In the genomic region with DNA sequence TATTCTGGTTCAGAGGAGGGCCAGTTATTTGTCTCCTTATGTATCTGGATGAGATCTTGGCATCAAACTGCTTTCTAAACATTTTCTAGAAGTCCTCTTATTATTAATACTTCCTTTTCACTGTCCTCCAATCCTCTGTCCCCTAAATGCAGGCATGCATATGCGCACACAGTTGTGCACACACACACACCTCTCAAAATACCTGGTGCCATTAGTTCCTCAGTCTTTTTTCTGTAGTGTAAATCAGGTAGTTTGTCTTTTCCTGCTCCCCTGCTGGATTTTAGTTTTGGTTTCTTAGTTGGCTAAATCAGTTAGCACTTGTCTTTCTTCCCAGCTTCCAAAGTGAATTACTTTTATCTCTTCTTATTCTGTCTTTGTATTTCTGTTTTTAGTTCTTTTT, we compare ENCODE assay signal across 18 cellular contexts. TPM values are rescaled to one million over a fixed set of nuclear protein-coding genes. Genes with fewer than 3 reads are reported as not detected.
DNase-seq lines count a peak whose midpoint lies in the region; ATAC-seq and TF ChIP-seq lines count a peak whose summit lies in the region.
"Had no signal": no experiment of that assay in that cellular context is flagged by ENCODE, and none has a peak within 500 bp of the region (broad histone marks: within the 10 kb centered on the region; RNA-seq: fewer than 3 reads in every experiment).

No MANE protein-coding gene starts in this region.

- H3K27me3 Mint-ChIP-seq in activated CD8-positive, alpha-beta T cell treated with anti-CD3 and anti-CD28 coated beads for 36 hours = no peaks in the 10 kb centered on the region
- H3K27me3 Mint-ChIP-seq in activated CD8-positive, alpha-beta T cell treated with anti-CD3 and anti-CD28 coated beads, Interleukin-2, amount 10 ng/mL, durations not matched to agents 7 days and 5 days (ENCODE audit: low read depth) = no peaks in the 10 kb centered on the region
- no peaks in the 10 kb centered on the region for H3K27me3 Mint-ChIP-seq in endodermal cell (ENCODE audit: insufficient read depth)
- H3K27me3 Mint-ChIP-seq in nephron progenitor cell (ENCODE audit: low read depth, poor library complexity) = no peaks in the 10 kb centered on the region
- H3K27me3 Mint-ChIP-seq: B cell had no signal

- WGBS in endodermal cell (ENCODE audit: insufficient coverage in 1 of 2, insufficient read length in 1 of 2), 2 experiments = 81% methylated on average over 1 of the region's 1 CpG; no CpG with 5 or more reads in 1 of the 2 experiments
- 91 to 98% (median 95%) methylated on average over 1 of the region's 1 CpG for WGBS in adrenal gland, 4 donors

- POLR2A ChIA-PET in activated CD8-positive, alpha-beta T cell treated with anti-CD3 and anti-CD28 coated beads for 36 hours (lab: Charles Lee) = interaction anchor here (0.7 kb wide), 1 partner anchor 1046 kb away, joined by 3 read pairs; no protein-coding TSS in a partner anchor
- POLR2A ChIA-PET in activated CD8-positive, alpha-beta T cell treated with anti-CD3 and anti-CD28 coated beads, Interleukin-2, amount 10 ng/mL, durations not matched to agents 7 days and 5 days (lab: Charles Lee) = no interaction called here

- H3K27ac Mint-ChIP-seq in activated CD8-positive, alpha-beta T cell treated with anti-CD3 and anti-CD28 coated beads for 36 hours = peak overlapping the region; percentile 70
- H3K27ac Mint-ChIP-seq in activated CD8-positive, alpha-beta T cell treated with anti-CD3 and anti-CD28 coated beads, Interleukin-2, amount 10 ng/mL, durations not matched to agents 7 days and 5 days = no peak overlapping the region
- H3K27ac Mint-ChIP-seq in endodermal cell = no peak overlapping the region
- peak overlapping the region; percentile 4 for H3K27ac Mint-ChIP-seq in nephron progenitor cell
- H3K27ac Mint-ChIP-seq: B cell had no signal

- peaks cover 31% of the 10 kb centered on the region for H3K36me3 Mint-ChIP-seq in activated CD8-positive, alpha-beta T cell treated with anti-CD3 and anti-CD28 coated beads for 36 hours (ENCODE audit: low read depth)
- peaks cover 24% of the 10 kb centered on the region for H3K36me3 Mint-ChIP-seq in activated CD8-positive, alpha-beta T cell treated with anti-CD3 and anti-CD28 coated beads, Interleukin-2, amount 10 ng/mL, durations not matched to agents 7 days and 5 days (ENCODE audit: low read depth)
- H3K36me3 Mint-ChIP-seq in endodermal cell (ENCODE audit: low read depth) (peaks cover 16% of the 10 kb centered on the region), nephron progenitor cell (ENCODE audit: low read depth) (peaks cover 38% of the 10 kb centered on the region)

- intact Hi-C loops in activated CD8-positive, alpha-beta T cell treated with anti-CD3 and anti-CD28 coated beads for 36 hours (cut with micrococcal nuclease) = no loop called here
- intact Hi-C loops in adrenal gland (cut with DNase I) = no loop called here

- TF ChIP-seq CTCF in activated CD8-positive, alpha-beta T cell treated with anti-CD3 and anti-CD28 coated beads for 36 hours (IDR thresholded peaks at IDR 0.05) = no peak
- TF ChIP-seq CTCF in endodermal cell (conservative IDR thresholded peaks at IDR 0.05) (no peak), nephron progenitor cell (IDR thresholded peaks at IDR 0.05) (no peak), adrenal gland (IDR thresholded peaks at IDR 0.05) (no peak)

- no peak overlapping the region for H3K4me3 Mint-ChIP-seq in activated CD8-positive, alpha-beta T cell treated with anti-CD3 and anti-CD28 coated beads for 36 hours
- H3K4me3 Mint-ChIP-seq in activated CD8-positive, alpha-beta T cell treated with anti-CD3 and anti-CD28 coated beads, Interleukin-2, amount 10 ng/mL, durations not matched to agents 7 days and 5 days = no peak overlapping the region
- H3K4me3 Mint-ChIP-seq in endodermal cell (no peak overlapping the region), nephron progenitor cell (no peak overlapping the region)
- H3K4me3 Mint-ChIP-seq: B cell had no signal

- CTCF ChIA-PET in activated CD8-positive, alpha-beta T cell treated with anti-CD3 and anti-CD28 coated beads for 36 hours (lab: Charles Lee) = no interaction called here
- CTCF ChIA-PET in activated CD8-positive, alpha-beta T cell treated with anti-CD3 and anti-CD28 coated beads, Interleukin-2, amount 10 ng/mL, durations not matched to agents 7 days and 5 days (lab: Charles Lee) = no interaction called here

- no peak for TF ChIP-seq POLR2A in adrenal gland (IDR thresholded peaks at IDR 0.05)

- peaks cover 14% of the 10 kb centered on the region for H3K4me1 Mint-ChIP-seq in activated CD8-positive, alpha-beta T cell treated with anti-CD3 and anti-CD28 coated beads for 36 hours (ENCODE audit: low read depth)
- peaks cover 12% of the 10 kb centered on the region for H3K4me1 Mint-ChIP-seq in activated CD8-positive, alpha-beta T cell treated with anti-CD3 and anti-CD28 coated beads, Interleukin-2, amount 10 ng/mL, durations not matched to agents 7 days and 5 days (ENCODE audit: low read depth)
- peaks cover 13% of the 10 kb centered on the region for H3K4me1 Mint-ChIP-seq in endodermal cell
- H3K4me1 Mint-ChIP-seq in nephron progenitor cell = no peaks in the 10 kb centered on the region

- H3K36me3 ChIP-seq in H7 (replicated peaks; ENCODE audit: control insufficient read depth, insufficient read depth, low read length) (no peaks in the 10 kb centered on the region; the same call in 1 of the 2 replicates), endodermal cell (ENCODE audit: control insufficient read depth, insufficient read depth, low read length) (peaks cover 15% of the 10 kb centered on the region), adrenal gland (replicated peaks in 1 of 2) (no peaks in the 10 kb centered on the region)

- no peaks in the 10 kb centered on the region for H3K9me3 Mint-ChIP-seq in activated CD8-positive, alpha-beta T cell treated with anti-CD3 and anti-CD28 coated beads for 36 hours
- no peaks in the 10 kb centered on the region for H3K9me3 Mint-ChIP-seq in activated CD8-positive, alpha-beta T cell treated with anti-CD3 and anti-CD28 coated beads, Interleukin-2, amount 10 ng/mL, durations not matched to agents 7 days and 5 days (ENCODE audit: insufficient read depth)
- no peaks in the 10 kb centered on the region for H3K9me3 Mint-ChIP-seq in endodermal cell
- H3K9me3 Mint-ChIP-seq in nephron progenitor cell = no peaks in the 10 kb centered on the region

- H3K27me3 ChIP-seq in H7 (ENCODE audit: control insufficient read depth, insufficient read depth, low read length) (no peaks in the 10 kb centered on the region), endodermal cell (ENCODE audit: control insufficient read depth, insufficient read depth, low read length, poor library complexity, severe bottlenecking) (no peaks in the 10 kb centered on the region), adrenal gland (no peaks in the 10 kb centered on the region)

- no peak for ATAC-seq in activated CD8-positive, alpha-beta T cell treated with anti-CD3 and anti-CD28 coated beads for 36 hours
- no peak for ATAC-seq in activated CD8-positive, alpha-beta T cell treated with anti-CD3 and anti-CD28 coated beads, Interleukin-2, amount 10 ng/mL, durations not matched to agents 7 days and 5 days

- H3K4me3 ChIP-seq in H7 (ENCODE audit: insufficient read depth, low read depth, low read length) (no peak overlapping the region), endodermal cell (ENCODE audit: low read length) (peak overlapping the region; percentile 2), adrenal gland (no peak overlapping the region)

- DNase-seq in activated CD8-positive, alpha-beta T cell treated with anti-CD3 and anti-CD28 coated beads for 36 hours = no peak
- DNase-seq in activated CD8-positive, alpha-beta T cell treated with anti-CD3 and anti-CD28 coated beads, Interleukin-2, amount 10 ng/mL, durations not matched to agents 7 days and 5 days = no peak
- DNase-seq in H7 (peak; percentile 2), endodermal cell (no peak), nephron progenitor cell (no peak), pons (ENCODE audit: low spot score) (no peak), adrenal gland (no peak), GM03348 (ENCODE audit: low spot score) (no peak)
- DNase-seq: 8988T, COR-L47, DMS 273 treated with DMSO at 0.1 percent for 48 hours, DND-41, KBM-7, NCI-H1694 treated with DMSO at 0.1 percent for 48 hours, NCI-H748 treated with DMSO at 0.1 percent for 48 hours, RPMI8226, SHP77 treated with DMSO at 0.1 percent for 48 hours had no signal

- no peak overlapping the region for H3K27ac ChIP-seq in endodermal cell (ENCODE audit: low read depth, low read length)
- no peak overlapping the region for H3K27ac ChIP-seq in adrenal gland

- no peaks in the 10 kb centered on the region for H3K9me3 ChIP-seq in endodermal cell (ENCODE audit: control insufficient read depth, low read length)
- no peaks in the 10 kb centered on the region for H3K9me3 ChIP-seq in adrenal gland (replicated peaks in 1 of 3)

- no peak overlapping the region for H3K9ac ChIP-seq in endodermal cell (ENCODE audit: extremely low read depth, low read length, poor library complexity, severe bottlenecking)

- H3K4me1 ChIP-seq in endodermal cell (ENCODE audit: control insufficient read depth, insufficient read depth, low read length) = peaks cover 2% of the 10 kb centered on the region
- no peaks in the 10 kb centered on the region for H3K4me1 ChIP-seq in adrenal gland (replicated peaks in 1 of 2)

RNA-seq across cellular contexts. Expression of a gene that starts 55.8 kb away (rescaled TPM):
- total RNA-seq in activated CD8-positive, alpha-beta T cell treated with anti-CD3 and anti-CD28 coated beads for 36 hours = under 1 TPM; 0.34 to 0.45 TPM
- 1 to 10 TPM in 1 of 2 experiments, under 1 TPM in 1; 0.97 to 1.4 TPM for total RNA-seq in activated CD8-positive, alpha-beta T cell treated with anti-CD3 and anti-CD28 coated beads, Interleukin-2, amount 10 ng/mL, durations not matched to agents 7 days and 5 days
- total RNA-seq in H7 (2014; rRNA removed; shearing (Covaris generic)) = 0.55 and 1.7 TPM in 2 replicates
- total RNA-seq in endodermal cell (1 to 10 TPM; 1.4 TPM), adrenal gland (1 to 10 TPM in 6 of 8 donors, under 1 TPM in 1, not detected in 1; 0.72 to 7.6 (median 3.0) TPM)
- 0.43 TPM for polyA plus RNA-seq in endodermal cell (2013, experiment 1 of 2)
- polyA plus RNA-seq in endodermal cell (2013, experiment 2 of 2) = 0.62 TPM
- 1 to 10 TPM; 1.5 to 8.2 (median 4.3) TPM for polyA plus RNA-seq in adrenal gland

Comparison
In these comparisons a context has a peak if more than half of its experiments do, and no peak if none do; other contexts are left out.
1. H3K27ac Mint-ChIP-seq: peak in activated CD8-positive, alpha-beta T cell treated with anti-CD3 and anti-CD28 coated beads for 36 hours (single experiment) and nephron progenitor cell (single experiment); none in activated CD8-positive, alpha-beta T cell treated with anti-CD3 and anti-CD28 coated beads, Interleukin-2, amount 10 ng/mL, durations not matched to agents 7 days and 5 days (single experiment) and endodermal cell (single experiment).